In the genomic region with DNA sequence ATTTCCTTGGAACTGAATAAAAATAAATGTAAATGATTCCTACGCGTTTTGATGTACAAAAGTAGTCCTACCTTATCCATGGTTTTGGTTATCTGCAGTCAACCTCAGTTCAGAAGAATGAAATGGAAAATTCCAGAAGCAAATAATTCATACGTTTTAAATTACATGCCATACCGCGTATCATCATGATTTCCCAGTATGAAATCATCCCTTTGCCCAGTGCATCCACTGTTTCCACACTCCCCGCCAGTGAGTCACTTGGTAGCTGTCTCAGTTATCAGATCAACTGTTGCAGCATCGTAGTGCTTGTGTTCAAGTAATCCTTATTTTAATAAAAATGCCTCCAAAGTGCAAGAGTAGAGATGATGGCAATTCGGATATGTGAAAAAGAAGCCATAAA, we compare ENCODE assay signal across 15 cellular contexts. TPM values are rescaled to one million over a fixed set of nuclear protein-coding genes. Genes with fewer than 3 reads are reported as not detected.
DNase-seq lines count a peak whose midpoint lies in the region; ATAC-seq and TF ChIP-seq lines count a peak whose summit lies in the region.
"Had no signal": no experiment of that assay in that cellular context is flagged by ENCODE, and none has a peak within 500 bp of the region (broad histone marks: within the 10 kb centered on the region; RNA-seq: fewer than 3 reads in every experiment).

No MANE protein-coding gene starts in this region.

- peaks cover 62% of the 10 kb centered on the region for H3K4me1 Mint-ChIP-seq in Calu3 (ENCODE audit: low read depth, unreplicated experiment)
- peaks cover 43% of the 10 kb centered on the region for H3K4me1 Mint-ChIP-seq in mesothelial cell of epicardium
- peaks cover 2% of the 10 kb centered on the region for H3K4me1 Mint-ChIP-seq in activated T-cell treated with anti-CD3 and anti-CD28 coated beads, Interleukin-2, amount 50 U/mL, for 4 hours (ENCODE audit: low read depth)

- H3K4me3 ChIP-seq in lower leg skin (ENCODE audit: low read depth, poor library complexity, severe bottlenecking): no peak overlapping the region
- H3K4me3 ChIP-seq: ascending aorta, suprapubic skin had no signal

- H3K4me3 Mint-ChIP-seq in Calu3 (ENCODE audit: low read depth, unreplicated experiment) (no peak overlapping the region), mesothelial cell of epicardium (no peak overlapping the region)
- H3K4me3 Mint-ChIP-seq in activated T-cell treated with anti-CD3 and anti-CD28 coated beads, Interleukin-2, amount 50 U/mL, for 4 hours: no peak overlapping the region
- H3K4me3 Mint-ChIP-seq: naive thymus-derived CD8-positive, alpha-beta T cell had no signal

- H3K27me3 Mint-ChIP-seq in Calu3 (ENCODE audit: unreplicated experiment) (no peaks in the 10 kb centered on the region), mesothelial cell of epicardium (ENCODE audit: low read depth) (peaks cover 15% of the 10 kb centered on the region)
- H3K27me3 Mint-ChIP-seq in activated T-cell treated with anti-CD3 and anti-CD28 coated beads, Interleukin-2, amount 50 U/mL, for 4 hours (ENCODE audit: low read depth): no peaks in the 10 kb centered on the region

- no TSS peak for BruUV-seq in Calu3 (replicated peaks; lab: Mats Ljungman, UMichigan)

- TF ChIP-seq CTCF in Calu3 (IDR thresholded peaks at IDR 0.05; ENCODE audit: unreplicated experiment): no peak
- no peak for TF ChIP-seq CTCF in mesothelial cell of epicardium (IDR thresholded peaks at IDR 0.05; ENCODE audit: unreplicated experiment)
- no peak for TF ChIP-seq CTCF in lower leg skin (IDR thresholded peaks at IDR 0.05)

- no peak for TF ChIP-seq POLR2A in lower leg skin (IDR thresholded peaks at IDR 0.05)

- DNase-seq in Calu3 (no peak), OCI-M1 (lab: John Stamatoyannopoulos, UW) (peak; percentile 22), dedifferentiated amniotic fluid mesenchymal stem cell (ENCODE audit: extremely low spot score) (peak; percentile 94), mesothelial cell of epicardium (ENCODE audit: low spot score in 2 of 2, unreplicated experiment in 2 of 2) (no peak), hypothalamus (lab: John Stamatoyannopoulos, UW) (no peak), lower leg skin (ENCODE audit: low spot score in 2 of 2) (no peak), DMS53 (lab: John Stamatoyannopoulos, UW) (no peak)
- no peak for DNase-seq in activated T-cell treated with anti-CD3 and anti-CD28 coated beads, Interleukin-2, amount 50 U/mL, for 4 hours
- DNase-seq: naive thymus-derived CD8-positive, alpha-beta T cell; NCI-H1694; NCI-H748 treated with DMSO at 0.1 percent for 48 hours; right cardiac atrium; WERI-Rb-1 had no signal

- CTCF ChIA-PET in Calu3 (lab: Charles Lee): no interaction called here

- H3K27ac Mint-ChIP-seq in Calu3 (ENCODE audit: unreplicated experiment) (peak overlapping the region; percentile 36), mesothelial cell of epicardium (peak overlapping the region; percentile 5)
- H3K27ac Mint-ChIP-seq: naive thymus-derived CD8-positive, alpha-beta T cell had no signal

- peaks cover 24% of the 10 kb centered on the region for H3K36me3 Mint-ChIP-seq in Calu3 (ENCODE audit: insufficient read depth, unreplicated experiment)
- peaks cover 3% of the 10 kb centered on the region for H3K36me3 Mint-ChIP-seq in mesothelial cell of epicardium
- no peaks in the 10 kb centered on the region for H3K36me3 Mint-ChIP-seq in activated T-cell treated with anti-CD3 and anti-CD28 coated beads, Interleukin-2, amount 50 U/mL, for 4 hours (ENCODE audit: insufficient read depth)

- intact Hi-C loops in Calu3 (cut with micrococcal nuclease; ENCODE audit: unreplicated experiment): no loop called here
- intact Hi-C loops in lower leg skin (cut with DNase I; ENCODE audit: low total_unique reads): loop anchor here (5.0 kb wide), 1 partner anchor 65 kb away; no protein-coding TSS in a partner anchor

- ATAC-seq in activated T-cell treated with anti-CD3 and anti-CD28 coated beads, Interleukin-2, amount 50 U/mL, for 4 hours: no peak
- ATAC-seq: naive thymus-derived CD8-positive, alpha-beta T cell; right cardiac atrium had no signal

- peaks cover 3% of the 10 kb centered on the region for H3K9me3 Mint-ChIP-seq in Calu3 (ENCODE audit: low read depth, unreplicated experiment)
- H3K9me3 Mint-ChIP-seq in mesothelial cell of epicardium: peaks cover under 1% of the 10 kb centered on the region
- H3K9me3 Mint-ChIP-seq in activated T-cell treated with anti-CD3 and anti-CD28 coated beads, Interleukin-2, amount 50 U/mL, for 4 hours: no peaks in the 10 kb centered on the region

- WGBS in lower leg skin, 2 donors: 53 to 57% methylated on average over 8 of the region's 8 CpGs

RNA-seq across cellular contexts. Expression of gene MFSD1, which starts 9.1 kb away (rescaled TPM):
- total RNA-seq in Calu3 (2022): 95.8 and 100 TPM in 2 replicates
- total RNA-seq in mesothelial cell of epicardium: 30.9 to 32.2 TPM (median 31.5 TPM) in 3 replicates
- 10 to 100 TPM; 19.8 to 25.2 (median 20.2) TPM for total RNA-seq in activated T-cell treated with anti-CD3 and anti-CD28 coated beads, Interleukin-2, amount 50 U/mL, for 4 hours
- 10 to 100 TPM; 48.9 to 99.2 (median 62.0) TPM for total RNA-seq in lower leg skin

Comparison
In these comparisons a context has a peak if more than half of its experiments do, and no peak if none do; other contexts are left out.
1. DNase-seq: peak in OCI-M1 (single experiment) and dedifferentiated amniotic fluid mesenchymal stem cell (single experiment); none in Calu3 (single experiment), mesothelial cell of epicardium (0 of 2), activated T-cell treated with anti-CD3 and anti-CD28 coated beads, Interleukin-2, amount 50 U/mL, for 4 hours (single experiment), hypothalamus (0 of 51), lower leg skin (0 of 2) and DMS53 (single experiment).